8 cellular contexts compared by ENCODE assay signal in genomic region chr4:100848865-100849264, GRCh38.
DNase-seq lines count a peak whose midpoint lies in the region; ATAC-seq and TF ChIP-seq lines count a peak whose summit lies in the region.

No MANE protein-coding gene starts in this region.

- H3K4me1 Mint-ChIP-seq in stimulated activated naive CD8-positive, alpha-beta T cell treated with anti-CD3 and anti-CD28 coated beads, Interleukin-15, amount 100 ng/mL, for 72 hours: no peaks in the 10 kb centered on the region
- no peaks in the 10 kb centered on the region for H3K4me1 Mint-ChIP-seq in stimulated activated naive B cell treated with anti-CD40 and anti-IgM and Interleukin-4, amounts not matched to agents 10 μg/mL and 1 μg/mL and 100 μg/mL, for 72 hours

- TF ChIP-seq CTCF in VCaP (conservative IDR thresholded peaks at IDR 0.05) (peak; percentile 35), foreskin fibroblast (IDR thresholded peaks at IDR 0.05; ENCODE audit: low read depth, low read length) (no peak)

- no peaks in the 10 kb centered on the region for H3K27me3 Mint-ChIP-seq in stimulated activated naive CD8-positive, alpha-beta T cell treated with anti-CD3 and anti-CD28 coated beads, Interleukin-15, amount 100 ng/mL, for 72 hours
- H3K27me3 Mint-ChIP-seq in stimulated activated naive B cell treated with anti-CD40 and anti-IgM and Interleukin-4, amounts not matched to agents 10 μg/mL and 1 μg/mL and 100 μg/mL, for 72 hours: no peaks in the 10 kb centered on the region

- no peak overlapping the region for H3K4me3 Mint-ChIP-seq in stimulated activated naive CD8-positive, alpha-beta T cell treated with anti-CD3 and anti-CD28 coated beads, Interleukin-15, amount 100 ng/mL, for 72 hours
- H3K4me3 Mint-ChIP-seq in stimulated activated naive B cell treated with anti-CD40 and anti-IgM and Interleukin-4, amounts not matched to agents 10 μg/mL and 1 μg/mL and 100 μg/mL, for 72 hours: no peak overlapping the region

- no peak overlapping the region for H3K27ac ChIP-seq in VCaP

- H3K9me3 Mint-ChIP-seq in stimulated activated naive CD8-positive, alpha-beta T cell treated with anti-CD3 and anti-CD28 coated beads, Interleukin-15, amount 100 ng/mL, for 72 hours: peaks cover 0 to 3% of the 10 kb centered on the region in 2 donors
- H3K9me3 Mint-ChIP-seq in stimulated activated naive B cell treated with anti-CD40 and anti-IgM and Interleukin-4, amounts not matched to agents 10 μg/mL and 1 μg/mL and 100 μg/mL, for 72 hours: no peaks in the 10 kb centered on the region

- peak; percentile 82 for ATAC-seq in stimulated activated naive CD8-positive, alpha-beta T cell treated with anti-CD3 and anti-CD28 coated beads, Interleukin-15, amount 100 ng/mL, for 72 hours
- ATAC-seq in stimulated activated naive CD8-positive, alpha-beta T cell treated with anti-CD3 and anti-CD28 coated beads, Interleukin-15, Interleukin-2, amounts not matched to agents 100 U/mL and 50 U/mL, for 24 hours: no peak
- ATAC-seq in HG03064 (IDR thresholded peaks at IDR 0.05; ENCODE audit: low read depth, unreplicated experiment) (peak; percentile 81), HG02970 (IDR thresholded peaks at IDR 0.05; ENCODE audit: low FRiP score, unreplicated experiment) (no peak)
- ATAC-seq in stimulated activated naive B cell treated with anti-CD40 and anti-IgM and Interleukin-4, amounts not matched to agents 10 μg/mL and 1 μg/mL and 100 μg/mL, for 72 hours (replicated peaks): peak; percentile 67 to 76

- H3K27ac Mint-ChIP-seq in stimulated activated naive CD8-positive, alpha-beta T cell treated with anti-CD3 and anti-CD28 coated beads, Interleukin-15, amount 100 ng/mL, for 72 hours: peak overlapping the region in 1 of 2 donors; percentile 21
- no peak overlapping the region for H3K27ac Mint-ChIP-seq in stimulated activated naive B cell treated with anti-CD40 and anti-IgM and Interleukin-4, amounts not matched to agents 10 μg/mL and 1 μg/mL and 100 μg/mL, for 72 hours

- no peak overlapping the region for H3K4me3 ChIP-seq in foreskin fibroblast (ENCODE audit: low read depth in 1 of 2, low read length in 2 of 2)

- peak in 1 of 2 donors; percentile 15 for DNase-seq in stimulated activated naive CD8-positive, alpha-beta T cell treated with anti-CD3 and anti-CD28 coated beads, Interleukin-15, amount 100 ng/mL, for 72 hours
- DNase-seq in stimulated activated naive CD8-positive, alpha-beta T cell treated with anti-CD3 and anti-CD28 coated beads, Interleukin-15, Interleukin-2, amounts not matched to agents 100 U/mL and 50 U/mL, for 24 hours: no peak
- no peak for DNase-seq in stimulated activated naive B cell treated with anti-CD40 and anti-IgM and Interleukin-4, amounts not matched to agents 10 μg/mL and 1 μg/mL and 100 μg/mL, for 72 hours
- DNase-seq in foreskin fibroblast: no peak
- DNase-seq in NCI-H1048 (lab: John Stamatoyannopoulos, UW): no peak

- H3K36me3 Mint-ChIP-seq in stimulated activated naive B cell treated with anti-CD40 and anti-IgM and Interleukin-4, amounts not matched to agents 10 μg/mL and 1 μg/mL and 100 μg/mL, for 72 hours: no peaks in the 10 kb centered on the region

Comparison
In these comparisons a context has a peak if more than half of its experiments do, and no peak if none do; other contexts are left out.
1. ATAC-seq: peak in stimulated activated naive CD8-positive, alpha-beta T cell treated with anti-CD3 and anti-CD28 coated beads, Interleukin-15, amount 100 ng/mL, for 72 hours (single experiment), HG03064 (single experiment) and stimulated activated naive B cell treated with anti-CD40 and anti-IgM and Interleukin-4, amounts not matched to agents 10 μg/mL and 1 μg/mL and 100 μg/mL, for 72 hours (2 of 2); none in stimulated activated naive CD8-positive, alpha-beta T cell treated with anti-CD3 and anti-CD28 coated beads, Interleukin-15, Interleukin-2, amounts not matched to agents 100 U/mL and 50 U/mL, for 24 hours (single experiment) and HG02970 (single experiment).